ENCODE assay signal across 8 cellular contexts in genomic region chr1:77219166-77219887, GRCh38. TPM values are rescaled to one million over a fixed set of nuclear protein-coding genes. Genes with fewer than 3 reads are reported as not detected.
DNase-seq lines count a peak whose midpoint lies in the region; ATAC-seq and TF ChIP-seq lines count a peak whose summit lies in the region.

Gene PIGK, minus strand, starts transcription at chr1:77219430. Its CDS starts 28 bp downstream, at chr1:77219402.

- no peak within 1 kb of the TSS for H2BK120ac ChIP-seq in mesenchymal stem cell (ENCODE audit: low read depth, low read length)

- ATAC-seq in activated CD8-positive, alpha-beta memory T cell treated with anti-CD3 and anti-CD28 coated beads, Interleukin-2, amount 10 ng/mL, durations not matched to agents 7 days and 5 days = peak; percentile 96

- H2BK5ac ChIP-seq in mesenchymal stem cell (ENCODE audit: low read depth, low read length, poor library complexity, severe bottlenecking) = no peak within 1 kb of the TSS

- H3K4me1 Mint-ChIP-seq in activated CD8-positive, alpha-beta memory T cell treated with anti-CD3 and anti-CD28 coated beads, Interleukin-2, amount 10 ng/mL, durations not matched to agents 7 days and 5 days = peaks cover 33% of the 10 kb centered on the region

- H3K79me1 ChIP-seq in mesenchymal stem cell (replicated peaks; ENCODE audit: low read length, poor library complexity, severe bottlenecking) = peaks cover 16% of the 10 kb centered on the region

- peaks cover 19% of the 10 kb centered on the region for H3K36me3 Mint-ChIP-seq in activated CD8-positive, alpha-beta memory T cell treated with anti-CD3 and anti-CD28 coated beads, Interleukin-2, amount 10 ng/mL, durations not matched to agents 7 days and 5 days

- H3K4me2 ChIP-seq in mesenchymal stem cell (ENCODE audit: low read length, poor library complexity, severe bottlenecking) = peak within 1 kb of the TSS; percentile 46

- H4K91ac ChIP-seq in mesenchymal stem cell (ENCODE audit: low read length) = peak within 1 kb of the TSS; percentile 81

- H3K4me3 Mint-ChIP-seq in activated CD8-positive, alpha-beta memory T cell treated with anti-CD3 and anti-CD28 coated beads, Interleukin-2, amount 10 ng/mL, durations not matched to agents 7 days and 5 days = peak within 1 kb of the TSS; percentile 93

- peak within 1 kb of the TSS; percentile 83 for H3K27ac ChIP-seq in mesenchymal stem cell (ENCODE audit: low read length, poor library complexity, severe bottlenecking)

- H3K4me1 ChIP-seq in endocrine pancreas (ENCODE audit: control insufficient read depth, insufficient read depth, low read length) (peaks cover 4% of the 10 kb centered on the region), mesenchymal stem cell (ENCODE audit: control insufficient read depth, insufficient read depth, low read depth, low read length) (peaks cover 1% of the 10 kb centered on the region)

- H3K27ac Mint-ChIP-seq in activated CD8-positive, alpha-beta memory T cell treated with anti-CD3 and anti-CD28 coated beads, Interleukin-2, amount 10 ng/mL, durations not matched to agents 7 days and 5 days = peak within 1 kb of the TSS; percentile 93

- H3K9ac ChIP-seq in endocrine pancreas (ENCODE audit: control insufficient read depth, insufficient read depth, low read length) = peak within 1 kb of the TSS; percentile 62
- H3K9ac ChIP-seq in mesenchymal stem cell (ENCODE audit: low read length) = peak within 1 kb of the TSS; percentile 88

- TF ChIP-seq CTCF in GM20000 (IDR thresholded peaks at IDR 0.05; ENCODE audit: extremely low read depth, missing control alignments) = no peak

- H3K27me3 Mint-ChIP-seq in activated CD8-positive, alpha-beta memory T cell treated with anti-CD3 and anti-CD28 coated beads, Interleukin-2, amount 10 ng/mL, durations not matched to agents 7 days and 5 days = no peaks in the 10 kb centered on the region

- peak within 1 kb of the TSS; percentile 21 for H2BK15ac ChIP-seq in mesenchymal stem cell (ENCODE audit: low read depth, poor library complexity, severe bottlenecking)

- H4K8ac ChIP-seq in mesenchymal stem cell (ENCODE audit: low read length) = peak within 1 kb of the TSS; percentile 96

- H3K36me3 ChIP-seq in endocrine pancreas (ENCODE audit: control insufficient read depth, insufficient read depth, low read length) (no peaks in the 10 kb centered on the region), mesenchymal stem cell (ENCODE audit: control insufficient read depth in 1 of 2, insufficient read depth in 2 of 2, low read depth in 1 of 2, low read length in 2 of 2) (peaks cover 8% of the 10 kb centered on the region in 2 experiments)

- H2AFZ ChIP-seq in mesenchymal stem cell (ENCODE audit: low read depth, low read length) = peak within 1 kb of the TSS; percentile 92

- no peak within 1 kb of the TSS for H3K23ac ChIP-seq in mesenchymal stem cell (ENCODE audit: low read length in 2 of 2)

- H3K18ac ChIP-seq in mesenchymal stem cell (ENCODE audit: low read depth in 1 of 2, low read length in 2 of 2) = peak within 1 kb of the TSS; percentile 58 to 82

- H3K4me3 ChIP-seq in endocrine pancreas (ENCODE audit: control insufficient read depth, insufficient read depth, low read length) (peak within 1 kb of the TSS; percentile 74), mesenchymal stem cell (ENCODE audit: insufficient read depth in 1 of 2, low read depth in 1 of 2, low read length in 2 of 2) (peak within 1 kb of the TSS; percentile 88 to 94)

- DNase-seq in COLO829 (ENCODE audit: low spot score) (peak; percentile 40), GM20000 (ENCODE audit: low spot score) (peak; percentile 75), HT-29 (ENCODE audit: low spot score) (peak; percentile 92), NOMO-1 (lab: John Stamatoyannopoulos, UW; ENCODE audit: unreplicated experiment in 2 of 2) (peak; percentile 75 to 87), mesenchymal stem cell (peak; percentile 91)
- DNase-seq in activated CD8-positive, alpha-beta memory T cell treated with anti-CD3 and anti-CD28 coated beads, Interleukin-2, amount 10 ng/mL, durations not matched to agents 7 days and 5 days = peak; percentile 93
- peak; percentile 77 for DNase-seq in stimulated activated CD8-positive, alpha-beta memory T cell treated with anti-CD3 and anti-CD28 coated beads, Interleukin-12 subunit alpha, Interleukin-12 subunit beta, amount 100 ng/mL, for 4 hours (ENCODE audit: low read depth)

- no peak within 1 kb of the TSS for H2BK12ac ChIP-seq in mesenchymal stem cell (ENCODE audit: low read length in 2 of 2)

- H3K4ac ChIP-seq in mesenchymal stem cell (ENCODE audit: low read depth in 1 of 2, low read length in 2 of 2) = peak within 1 kb of the TSS in 1 of 2 experiments; percentile 49

- H3K14ac ChIP-seq in mesenchymal stem cell (ENCODE audit: low read length in 2 of 2) = no peak within 1 kb of the TSS

- no peaks in the 10 kb centered on the region for H3K9me3 Mint-ChIP-seq in activated CD8-positive, alpha-beta memory T cell treated with anti-CD3 and anti-CD28 coated beads, Interleukin-2, amount 10 ng/mL, durations not matched to agents 7 days and 5 days (ENCODE audit: low read depth)

- H3K9me3 ChIP-seq in endocrine pancreas (ENCODE audit: control insufficient read depth, low read length) = no peaks in the 10 kb centered on the region
- no peaks in the 10 kb centered on the region for H3K9me3 ChIP-seq in mesenchymal stem cell (ENCODE audit: control insufficient read depth, low read length)

- H3K27me3 ChIP-seq in endocrine pancreas (ENCODE audit: control insufficient read depth, insufficient read depth, low read length) (no peaks in the 10 kb centered on the region), mesenchymal stem cell (ENCODE audit: control insufficient read depth in 1 of 2, insufficient read depth in 1 of 2, low read length in 2 of 2) (no peaks in the 10 kb centered on the region)

- CTCF ChIA-PET in activated CD8-positive, alpha-beta memory T cell treated with anti-CD3 and anti-CD28 coated beads, Interleukin-2, amount 10 ng/mL, durations not matched to agents 7 days and 5 days (lab: Charles Lee) = no interaction called here

- no peak within 1 kb of the TSS for H2AK5ac ChIP-seq in mesenchymal stem cell (ENCODE audit: low read length, severe bottlenecking)

- 2% methylated on average over 29 of the region's 31 CpGs for WGBS in mesenchymal stem cell

RNA-seq across cellular contexts. Expression of gene PIGK, which starts in this region (rescaled TPM):
- total RNA-seq in HT-29 (2014; rRNA removed; shearing (Covaris generic)) = 4.8 and 6.0 TPM in 2 replicates
- 10 to 100 TPM; 22.8 to 26.0 TPM for total RNA-seq in activated CD8-positive, alpha-beta memory T cell treated with anti-CD3 and anti-CD28 coated beads, Interleukin-2, amount 10 ng/mL, durations not matched to agents 7 days and 5 days
- 44.9 TPM for polyA plus RNA-seq in mesenchymal stem cell (2013, experiment 1 of 2)
- polyA plus RNA-seq in mesenchymal stem cell (2013, experiment 2 of 2) = 46.7 TPM

Comparison
In these comparisons a context has a peak if more than half of its experiments do, and no peak if none do; other contexts are left out.
1. Peak in every context shown above with its lines: DNase-seq, ATAC-seq, H3K4me3 ChIP-seq and H3K27ac ChIP-seq.
2. DNase-seq: peak in every context shown above with its lines; median percentile 93 in activated CD8-positive, alpha-beta memory T cell treated with anti-CD3 and anti-CD28 coated beads, Interleukin-2, amount 10 ng/mL, durations not matched to agents 7 days and 5 days; 92 in HT-29; 91 in mesenchymal stem cell; 81 in NOMO-1; 77 in stimulated activated CD8-positive, alpha-beta memory T cell treated with anti-CD3 and anti-CD28 coated beads, Interleukin-12 subunit alpha, Interleukin-12 subunit beta, amount 100 ng/mL, for 4 hours; 75 in GM20000; 40 in COLO829.